In genomic region chr16:30083216-30084055, GRCh38 we compare ENCODE assay signal across 29 cellular contexts. TPM values are rescaled to one million over a fixed set of nuclear protein-coding genes. Genes with fewer than 3 reads are reported as not detected.
A peak's percentile ranks its signal among the peaks of the same experiment; 100 is the strongest.
DNase-seq lines count a peak whose midpoint lies in the region; ATAC-seq and TF ChIP-seq lines count a peak whose summit lies in the region.
"Had no signal": no experiment of that assay in that cellular context is flagged by ENCODE, and none has a peak within 500 bp of the region (broad histone marks: within the 10 kb centered on the region; RNA-seq: fewer than 3 reads in every experiment).

No MANE protein-coding gene starts in this region.

- no peaks in the 10 kb centered on the region for H3K27me3 Mint-ChIP-seq in activated T-cell treated with anti-CD3 and anti-CD28 coated beads, Interleukin-2, amount 50 U/mL, for 72 hours (ENCODE audit: low read depth)
- no peaks in the 10 kb centered on the region for H3K27me3 Mint-ChIP-seq in activated T-cell treated with anti-CD3 and anti-CD28 coated beads, Interleukin-2, amount 50 U/mL, for 4 hours (ENCODE audit: low read depth)
- no peaks in the 10 kb centered on the region for H3K27me3 Mint-ChIP-seq in central memory CD8-positive, alpha-beta T cell
- H3K27me3 Mint-ChIP-seq: activated CD4-positive, alpha-beta T cell treated with anti-CD3 and anti-CD28 coated beads, Interleukin-2, amount 10 ng/mL, durations not matched to agents 24 days and 14 days; CD4-positive, alpha-beta memory T cell; naive thymus-derived CD8-positive, alpha-beta T cell had no signal

- H3K9me3 Mint-ChIP-seq in activated T-cell treated with anti-CD3 and anti-CD28 coated beads, Interleukin-2, amount 50 U/mL, for 72 hours, result no peaks in the 10 kb centered on the region
- no peaks in the 10 kb centered on the region for H3K9me3 Mint-ChIP-seq in activated T-cell treated with anti-CD3 and anti-CD28 coated beads, Interleukin-2, amount 50 U/mL, for 4 hours
- H3K9me3 Mint-ChIP-seq in central memory CD8-positive, alpha-beta T cell, result no peaks in the 10 kb centered on the region
- H3K9me3 Mint-ChIP-seq: activated CD4-positive, alpha-beta T cell treated with anti-CD3 and anti-CD28 coated beads, Interleukin-2, amount 10 ng/mL, durations not matched to agents 24 days and 14 days; CD4-positive, alpha-beta memory T cell; HFFc6; mesothelial cell of epicardium; naive thymus-derived CD8-positive, alpha-beta T cell; T-helper 2 cell treated with Interferon-gamma antibody and Interleukin-4, amounts not matched to agents 5 μg/mL and 100 μg/mL, for 36 hours had no signal

- H3K27me3 ChIP-seq in osteoblast (ENCODE audit: insufficient read depth, low read length) (no peaks in the 10 kb centered on the region), suprapubic skin (no peaks in the 10 kb centered on the region)
- H3K27me3 ChIP-seq: cardiac muscle cell, gastrocnemius medialis, hepatocyte had no signal

- 93% methylated on average over 13 of the region's 24 CpGs for WGBS in suprapubic skin

- no peak overlapping the region for H3K27ac ChIP-seq in osteoblast (ENCODE audit: low read depth, low read length)
- H3K27ac ChIP-seq in suprapubic skin, result no peak overlapping the region
- H3K27ac ChIP-seq: cardiac muscle cell, hepatocyte had no signal

- TF ChIP-seq POLR2A in suprapubic skin (IDR thresholded peaks at IDR 0.05), result no peak

- peaks cover 8% of the 10 kb centered on the region for H4K20me1 ChIP-seq in osteoblast (ENCODE audit: insufficient read depth, low read length)

- H3K4me2 ChIP-seq in osteoblast (ENCODE audit: insufficient read depth, low read length), result no peak overlapping the region
- H3K4me2 ChIP-seq: hepatocyte had no signal

- no peak overlapping the region for H3K4me3 ChIP-seq in osteoblast (ENCODE audit: insufficient read depth, low read length)
- H3K4me3 ChIP-seq in suprapubic skin, result no peak overlapping the region
- H3K4me3 ChIP-seq: cardiac muscle cell, gastrocnemius medialis, hepatocyte had no signal

- peaks cover 8 to 28% of the 10 kb centered on the region in 2 donors for H3K36me3 Mint-ChIP-seq in activated T-cell treated with anti-CD3 and anti-CD28 coated beads, Interleukin-2, amount 50 U/mL, for 72 hours (ENCODE audit: insufficient read depth in 2 of 2)
- H3K36me3 Mint-ChIP-seq in activated T-cell treated with anti-CD3 and anti-CD28 coated beads, Interleukin-2, amount 50 U/mL, for 4 hours (ENCODE audit: insufficient read depth), result peaks cover 19% of the 10 kb centered on the region
- peaks cover 46% of the 10 kb centered on the region for H3K36me3 Mint-ChIP-seq in central memory CD8-positive, alpha-beta T cell (ENCODE audit: insufficient read depth)

- TF ChIP-seq CTCF in osteoblast (IDR thresholded peaks at IDR 0.05; ENCODE audit: extremely low read depth, low read depth, low read length) (no peak), suprapubic skin (IDR thresholded peaks at IDR 0.05) (no peak)

- H3K36me3 ChIP-seq in osteoblast (ENCODE audit: insufficient read depth, low read length) (peaks cover 62% of the 10 kb centered on the region), suprapubic skin (peaks cover 78% of the 10 kb centered on the region)

- H2AFZ ChIP-seq in osteoblast (ENCODE audit: low read length), result no peak overlapping the region
- H2AFZ ChIP-seq: hepatocyte had no signal

- TF ChIP-seq EP300 in suprapubic skin (IDR thresholded peaks at IDR 0.05), result no peak

- H3K79me2 ChIP-seq in osteoblast (ENCODE audit: insufficient read depth, low read length), result peaks cover 38% of the 10 kb centered on the region

- peak overlapping the region; percentile 4 for H3K27ac Mint-ChIP-seq in activated T-cell treated with anti-CD3 and anti-CD28 coated beads, Interleukin-2, amount 50 U/mL, for 72 hours
- peak overlapping the region; percentile 20 for H3K27ac Mint-ChIP-seq in central memory CD8-positive, alpha-beta T cell (ENCODE audit: low read depth)
- H3K27ac Mint-ChIP-seq: activated CD4-positive, alpha-beta T cell treated with anti-CD3 and anti-CD28 coated beads, Interleukin-2, amount 10 ng/mL, durations not matched to agents 24 days and 14 days; HFFc6; mesothelial cell of epicardium; T-helper 2 cell treated with Interferon-gamma antibody and Interleukin-4, amounts not matched to agents 5 μg/mL and 100 μg/mL, for 36 hours had no signal

- peak in 1 of 2 donors; percentile 11 for ATAC-seq in activated T-cell treated with anti-CD3 and anti-CD28 coated beads, Interleukin-2, amount 50 U/mL, for 72 hours (replicated peaks in 1 of 2)
- ATAC-seq in activated T-cell treated with anti-CD3 and anti-CD28 coated beads, Interleukin-2, amount 50 U/mL, for 4 hours, result no peak
- no peak for ATAC-seq in central memory CD8-positive, alpha-beta T cell (replicated peaks; ENCODE audit: extremely low read depth, poor library complexity, severe bottlenecking)
- ATAC-seq: gastrocnemius medialis, left ventricle myocardium superior, SK-N-SH treated with all-trans-retinoic acid at 6 μM for 48 hours had no signal

- H3K4me3 Mint-ChIP-seq in activated T-cell treated with anti-CD3 and anti-CD28 coated beads, Interleukin-2, amount 50 U/mL, for 72 hours, result no peak overlapping the region
- no peak overlapping the region for H3K4me3 Mint-ChIP-seq in activated T-cell treated with anti-CD3 and anti-CD28 coated beads, Interleukin-2, amount 50 U/mL, for 4 hours
- H3K4me3 Mint-ChIP-seq in central memory CD8-positive, alpha-beta T cell, result no peak overlapping the region
- H3K4me3 Mint-ChIP-seq: activated CD4-positive, alpha-beta T cell treated with anti-CD3 and anti-CD28 coated beads, Interleukin-2, amount 10 ng/mL, durations not matched to agents 24 days and 14 days; CD4-positive, alpha-beta memory T cell; HFFc6; mesothelial cell of epicardium; naive thymus-derived CD8-positive, alpha-beta T cell; T-helper 2 cell treated with Interferon-gamma antibody and Interleukin-4, amounts not matched to agents 5 μg/mL and 100 μg/mL, for 36 hours had no signal

- no peak for DNase-seq in activated T-cell treated with anti-CD3 and anti-CD28 coated beads, Interleukin-2, amount 50 U/mL, for 72 hours
- no peak for DNase-seq in activated T-cell treated with anti-CD3 and anti-CD28 coated beads, Interleukin-2, amount 50 U/mL, for 4 hours
- no peak for DNase-seq in central memory CD8-positive, alpha-beta T cell (ENCODE audit: low spot score in 2 of 2)
- DNase-seq in osteoblast (ENCODE audit: insufficient read length, low spot score, missing footprints) (peak; percentile 39), SHP77 (lab: John Stamatoyannopoulos, UW) (no peak), suprapubic skin (ENCODE audit: low spot score in 2 of 2) (no peak)
- DNase-seq: activated CD4-positive, alpha-beta T cell treated with anti-CD3 and anti-CD28 coated beads, Interleukin-2, amount 10 ng/mL, durations not matched to agents 24 days and 14 days; activated gamma-delta T cell; amygdala; CD4-positive, alpha-beta memory T cell; cortex of kidney; gastrocnemius medialis; HFFc6; IMR-90; left ventricle myocardium superior; naive thymus-derived CD8-positive, alpha-beta T cell; NCI-H1105 treated with DMSO at 0.1 percent for 48 hours; NCI-H2029; NCI-H226; NCI-H748 treated with DMSO at 0.1 percent for 48 hours; retina; RPMI8226 had no signal

- peaks cover 9% of the 10 kb centered on the region for H3K4me1 Mint-ChIP-seq in activated T-cell treated with anti-CD3 and anti-CD28 coated beads, Interleukin-2, amount 50 U/mL, for 72 hours (ENCODE audit: low read depth)
- peaks cover 10% of the 10 kb centered on the region for H3K4me1 Mint-ChIP-seq in activated T-cell treated with anti-CD3 and anti-CD28 coated beads, Interleukin-2, amount 50 U/mL, for 4 hours (ENCODE audit: low read depth)
- peaks cover 7% of the 10 kb centered on the region for H3K4me1 Mint-ChIP-seq in central memory CD8-positive, alpha-beta T cell
- H3K4me1 Mint-ChIP-seq: mesothelial cell of epicardium had no signal

- H3K9me3 ChIP-seq in osteoblast (ENCODE audit: low read depth, low read length) (no peaks in the 10 kb centered on the region), suprapubic skin (no peaks in the 10 kb centered on the region)
- H3K9me3 ChIP-seq: gastrocnemius medialis had no signal

- H3K4me1 ChIP-seq in osteoblast (ENCODE audit: insufficient read depth, low read length) (no peaks in the 10 kb centered on the region), suprapubic skin (peaks cover 15% of the 10 kb centered on the region)

RNA-seq across cellular contexts. Expression of gene PPP4C, which starts 7.6 kb away (rescaled TPM):
- 100 to 1,000 TPM; 114 to 124 TPM for total RNA-seq in activated T-cell treated with anti-CD3 and anti-CD28 coated beads, Interleukin-2, amount 50 U/mL, for 72 hours
- 100 to 1,000 TPM; 147 to 164 (median 152) TPM for total RNA-seq in activated T-cell treated with anti-CD3 and anti-CD28 coated beads, Interleukin-2, amount 50 U/mL, for 4 hours
- total RNA-seq in osteoblast (175 and 178 TPM in 2 replicates), suprapubic skin (10 to 100 TPM; 52.0 to 66.0 (median 61.2) TPM)

RNA-seq across cellular contexts. Expression of gene TBX6, which starts 8.3 kb away (rescaled TPM):
- total RNA-seq in activated T-cell treated with anti-CD3 and anti-CD28 coated beads, Interleukin-2, amount 50 U/mL, for 72 hours, result 1 to 10 TPM; 4.2 to 5.8 TPM
- total RNA-seq in activated T-cell treated with anti-CD3 and anti-CD28 coated beads, Interleukin-2, amount 50 U/mL, for 4 hours, result under 1 TPM; 0.33 to 0.87 (median 0.48) TPM
- total RNA-seq in osteoblast (0.29 and 0.36 TPM in 2 replicates), suprapubic skin (1 to 10 TPM; 2.7 to 7.6 (median 4.7) TPM)
- total RNA-seq: A172, G401, IMR-90 had no signal

RNA-seq across cellular contexts. Expression of gene YPEL3, which starts 12.6 kb away (rescaled TPM):
- total RNA-seq in activated T-cell treated with anti-CD3 and anti-CD28 coated beads, Interleukin-2, amount 50 U/mL, for 72 hours, result 10 to 100 TPM; 60.2 to 77.8 TPM
- total RNA-seq in activated T-cell treated with anti-CD3 and anti-CD28 coated beads, Interleukin-2, amount 50 U/mL, for 4 hours, result 1 to 10 TPM; 4.4 to 7.2 (median 6.1) TPM
- total RNA-seq in osteoblast (28.2 and 31.2 TPM in 2 replicates), suprapubic skin (100 to 1,000 TPM; 138 to 197 (median 195) TPM)
- total RNA-seq: G401 had no signal

RNA-seq across cellular contexts. Expression of gene ALDOA, which starts 17.9 kb away (rescaled TPM):
- total RNA-seq in activated T-cell treated with anti-CD3 and anti-CD28 coated beads, Interleukin-2, amount 50 U/mL, for 72 hours, result 100 to 1,000 TPM; 857 to 918 TPM
- 1,000 to 10,000 TPM; 2,101 to 2,362 (median 2,220) TPM for total RNA-seq in activated T-cell treated with anti-CD3 and anti-CD28 coated beads, Interleukin-2, amount 50 U/mL, for 4 hours
- total RNA-seq in osteoblast (579 and 705 TPM in 2 replicates), suprapubic skin (100 to 1,000 TPM; 794 to 967 (median 870) TPM)

RNA-seq across cellular contexts. Expression of gene GDPD3, which starts 29.9 kb away (rescaled TPM):
- total RNA-seq in activated T-cell treated with anti-CD3 and anti-CD28 coated beads, Interleukin-2, amount 50 U/mL, for 72 hours, result 10 to 100 TPM; 13.9 to 20.5 TPM
- total RNA-seq in activated T-cell treated with anti-CD3 and anti-CD28 coated beads, Interleukin-2, amount 50 U/mL, for 4 hours, result 1 to 10 TPM in 2 of 3 donors, under 1 TPM in 1; 0.76 to 3.3 (median 2.7) TPM
- total RNA-seq in osteoblast (0.36 and 0.88 TPM in 2 replicates), suprapubic skin (10 to 100 TPM in 3 of 4 donors, 1 to 10 TPM in 1; 8.7 to 40.0 (median 12.5) TPM)
- total RNA-seq: G401 had no signal
